Comparison of ENCODE assay signal across 24 cellular contexts in the genomic region with DNA sequence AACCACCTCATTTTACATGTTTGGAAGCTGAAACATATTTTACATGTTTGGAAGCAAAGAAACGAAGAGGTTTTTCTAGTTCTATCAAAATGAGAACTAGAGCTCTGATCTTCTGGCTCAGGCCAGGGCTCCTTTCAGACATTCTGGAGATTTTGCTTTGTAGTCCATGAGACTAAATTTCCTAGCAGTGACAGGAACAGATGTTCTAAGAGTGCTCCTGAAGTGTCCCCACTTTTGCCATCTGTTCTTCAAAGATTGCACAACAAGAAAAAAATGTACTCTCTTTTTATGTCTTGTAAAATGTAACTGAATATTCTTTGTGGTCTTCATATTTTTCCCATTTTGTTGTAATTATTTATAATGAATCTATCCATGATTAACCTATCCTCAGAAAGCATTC.
"Had no signal": no experiment of that assay in that cellular context is flagged by ENCODE, and none has a peak within 500 bp of the region (broad histone marks: within the 10 kb centered on the region; RNA-seq: fewer than 3 reads in every experiment).

No MANE protein-coding gene starts in this region.

- H3K4me3 ChIP-seq: adrenal gland, ascending aorta, gastrocnemius medialis, prostate gland, thyroid gland, upper lobe of right lung had no signal

- H3K36me3 Mint-ChIP-seq: activated naive CD4-positive, alpha-beta T cell treated with anti-CD3 and anti-CD28 coated beads, Interleukin-2, amount 50 U/mL, for 72 hours; mesothelial cell of epicardium; natural killer cell treated with Interleukin-12 subunit alpha and Interleukin-12 subunit beta and Interleukin-15 and Interleukin-18, amount 100 ng/mL, for 72 hours had no signal

- H3K27me3 ChIP-seq: adrenal gland, ascending aorta, brain microvascular endothelial cell, gastrocnemius medialis, thyroid gland, upper lobe of right lung had no signal

- H3K4me1 ChIP-seq: adrenal gland, ascending aorta, gastrocnemius medialis, prostate gland, thyroid gland, upper lobe of right lung had no signal

- H3K4me3 Mint-ChIP-seq: activated CD4-positive, alpha-beta T cell treated with anti-CD3 and anti-CD28 coated beads, Interleukin-2, amount 10 ng/mL, durations not matched to agents 7 days and 5 days; activated CD8-positive, alpha-beta T cell treated with anti-CD3 and anti-CD28 coated beads for 36 hours; activated T-helper 1 cell treated with anti-CD3 and anti-CD28 coated beads, Interleukin-12 subunit alpha, Interleukin-12 subunit beta, Interleukin-2, Interleukin-4 antibody, amounts not matched to agents 30 ng/mL and 10 ng/mL and 1 ng/mL, durations not matched to agents 14 hours and 24 hours and 36 hours; mesothelial cell of epicardium; natural killer cell treated with Interleukin-12 subunit alpha and Interleukin-12 subunit beta and Interleukin-15 and Interleukin-18, amount 100 ng/mL, for 72 hours; T-helper 2 cell treated with Interferon-gamma antibody and Interleukin-4, amounts not matched to agents 5 μg/mL and 100 μg/mL, for 36 hours had no signal

- H3K4me1 Mint-ChIP-seq: activated CD4-positive, alpha-beta T cell treated with anti-CD3 and anti-CD28 coated beads, Interleukin-2, amount 10 ng/mL, durations not matched to agents 7 days and 5 days had no signal

- H3K27ac ChIP-seq: adrenal gland, ascending aorta, brain microvascular endothelial cell, gastrocnemius medialis, prostate gland, thyroid gland, upper lobe of right lung, WERI-Rb-1 had no signal

- H3K27ac Mint-ChIP-seq: activated CD4-positive, alpha-beta T cell treated with anti-CD3 and anti-CD28 coated beads, Interleukin-2, amount 10 ng/mL, durations not matched to agents 7 days and 5 days; activated CD8-positive, alpha-beta T cell treated with anti-CD3 and anti-CD28 coated beads for 36 hours; activated naive CD4-positive, alpha-beta T cell treated with anti-CD3 and anti-CD28 coated beads, Interleukin-2, amount 50 U/mL, for 72 hours; activated T-helper 1 cell treated with anti-CD3 and anti-CD28 coated beads, Interleukin-12 subunit alpha, Interleukin-12 subunit beta, Interleukin-2, Interleukin-4 antibody, amounts not matched to agents 30 ng/mL and 10 ng/mL and 1 ng/mL, durations not matched to agents 14 hours and 24 hours and 36 hours; mesothelial cell of epicardium; natural killer cell treated with Interleukin-12 subunit alpha and Interleukin-12 subunit beta and Interleukin-15 and Interleukin-18, amount 100 ng/mL, for 72 hours; T-helper 2 cell treated with Interferon-gamma antibody and Interleukin-4, amounts not matched to agents 5 μg/mL and 100 μg/mL, for 36 hours had no signal

- DNase-seq: activated CD4-positive, alpha-beta T cell treated with anti-CD3 and anti-CD28 coated beads, Interleukin-2, amount 10 ng/mL, durations not matched to agents 7 days and 5 days; activated CD4-positive, CD25-positive, alpha-beta regulatory T cell treated with anti-CD3 and anti-CD28 coated beads, Interleukin-2, amount 50 U/mL, for 72 hours; activated CD8-positive, alpha-beta T cell treated with anti-CD3 and anti-CD28 coated beads for 36 hours; adrenal gland; brain microvascular endothelial cell; central memory CD4-positive, alpha-beta T cell; effector memory CD4-positive, alpha-beta T cell; gastrocnemius medialis; hypothalamus; left ventricle myocardium superior; mammary epithelial cell; stimulated activated CD4-positive, alpha-beta T cell treated with anti-CD3 and anti-CD28 coated beads, Interleukin-12 subunit alpha, Interleukin-12 subunit beta, amount 100 ng/mL, for 4 hours; stimulated activated CD4-positive, alpha-beta T cell treated with anti-CD3 and anti-CD28 coated beads, Interleukin-4, amount 100 ng/mL, for 4 hours; stimulated activated naive CD8-positive, alpha-beta T cell treated with anti-CD3 and anti-CD28 coated beads, Interleukin-15, Interleukin-2, amounts not matched to agents 100 U/mL and 50 U/mL, for 24 hours; thyroid gland; upper lobe of right lung; WERI-Rb-1 had no signal

- H3K27me3 Mint-ChIP-seq: activated CD4-positive, alpha-beta T cell treated with anti-CD3 and anti-CD28 coated beads, Interleukin-2, amount 10 ng/mL, durations not matched to agents 7 days and 5 days; activated CD8-positive, alpha-beta T cell treated with anti-CD3 and anti-CD28 coated beads for 36 hours; natural killer cell treated with Interleukin-12 subunit alpha and Interleukin-12 subunit beta and Interleukin-15 and Interleukin-18, amount 100 ng/mL, for 72 hours had no signal

- H3K9me3 ChIP-seq: adrenal gland, ascending aorta, gastrocnemius medialis, prostate gland, thyroid gland, upper lobe of right lung had no signal

- H3K36me3 ChIP-seq: adrenal gland, ascending aorta, brain microvascular endothelial cell, gastrocnemius medialis, prostate gland, thyroid gland, upper lobe of right lung, WERI-Rb-1 had no signal

- ATAC-seq: activated CD8-positive, alpha-beta T cell treated with anti-CD3 and anti-CD28 coated beads for 36 hours; activated naive CD4-positive, alpha-beta T cell treated with anti-CD3 and anti-CD28 coated beads, Interleukin-2, amount 50 U/mL, for 72 hours; gastrocnemius medialis; left ventricle myocardium superior; natural killer cell treated with Interleukin-12 subunit alpha and Interleukin-12 subunit beta and Interleukin-15 and Interleukin-18, amount 100 ng/mL, for 72 hours; stimulated activated naive CD8-positive, alpha-beta T cell treated with anti-CD3 and anti-CD28 coated beads, Interleukin-15, Interleukin-2, amounts not matched to agents 100 U/mL and 50 U/mL, for 24 hours; upper lobe of right lung had no signal

- H3K9me3 Mint-ChIP-seq: activated CD4-positive, alpha-beta T cell treated with anti-CD3 and anti-CD28 coated beads, Interleukin-2, amount 10 ng/mL, durations not matched to agents 7 days and 5 days; activated T-helper 1 cell treated with anti-CD3 and anti-CD28 coated beads, Interleukin-12 subunit alpha, Interleukin-12 subunit beta, Interleukin-2, Interleukin-4 antibody, amounts not matched to agents 30 ng/mL and 10 ng/mL and 1 ng/mL, durations not matched to agents 14 hours and 24 hours and 36 hours had no signal
